9 cellular contexts compared by ENCODE assay signal in genomic region chr22:36360011-36360410, GRCh38. TPM values are rescaled to one million over a fixed set of nuclear protein-coding genes. Genes with fewer than 3 reads are reported as not detected.
A peak's percentile ranks its signal among the peaks of the same experiment; 100 is the strongest.
DNase-seq lines count a peak whose midpoint lies in the region; ATAC-seq, FAIRE-seq and TF ChIP-seq lines count a peak whose summit lies in the region.
"Had no signal": no experiment of that assay in that cellular context is flagged by ENCODE, and none has a peak within 500 bp of the region (broad histone marks: within the 10 kb centered on the region; RNA-seq: fewer than 3 reads in every experiment).

No MANE protein-coding gene starts in this region.

- peaks cover 79% of the 10 kb centered on the region for H3K4me1 Mint-ChIP-seq in mesothelial cell of epicardium

- TF ChIP-seq EP300 in HepG2 (IDR thresholded peaks at IDR 0.05; ENCODE audit: low read depth in 2 of 2, low read length in 2 of 2) (no peak), HepG2 (CRISPR knock-in tag; IDR thresholded peaks at IDR 0.05; ENCODE audit: borderline replicate concordance) (no peak), GM12878 (IDR thresholded peaks at IDR 0.05; ENCODE audit: borderline replicate concordance in 1 of 2, control insufficient read depth in 1 of 2, low read depth in 2 of 2, low read length in 2 of 2) (no peak)

- POLR2A ChIA-PET in HepG2 (lab: Yijun Ruan, JAX) (interaction anchor here (1.1 to 3.3 kb wide), 4 partner anchors 8 to 60 kb away, joined by 4 to 47 read pairs (median 14); partner anchors contain the start of gene MYH9), GM12878 (lab: Charles Lee) (interaction anchor here (0.6 to 3.4 kb wide), 3 partner anchors 10 to 120 kb away, joined by 3 to 18 read pairs (median 4); no protein-coding TSS in a partner anchor)

- WGBS in HepG2 (ENCODE audit: low lambda C conversion rate), result 84% methylated on average over 3 of the region's 3 CpGs
- 85% methylated on average over 3 of the region's 3 CpGs for WGBS in right lobe of liver (ENCODE audit: insufficient coverage, low coverage, low lambda C conversion rate, missing lambda C conversion rate)
- WGBS in GM12878 (ENCODE audit: insufficient coverage, insufficient replicate concordance, low lambda C conversion rate, missing lambda C conversion rate), result 69% methylated on average over 3 of the region's 3 CpGs

- no peak for DNase-seq in HepG2 (ENCODE audit: low spot score)
- DNase-seq in right lobe of liver, result no peak
- no peak for DNase-seq in GM12878 (ENCODE audit: low read depth, low spot score)
- no peak for DNase-seq in mesothelial cell of epicardium (ENCODE audit: low spot score in 2 of 2, unreplicated experiment in 2 of 2)
- no peak for DNase-seq in uterus
- DNase-seq in erythroblast (lab: John Stamatoyannopoulos, UW), result no peak
- DNase-seq in NAMALWA (ENCODE audit: low spot score), result no peak
- DNase-seq in stimulated activated CD4-positive, alpha-beta T cell treated with anti-CD3 and anti-CD28 coated beads, Interleukin-15, amount 100 ng/mL, for 24 hours, result no peak

- peak overlapping the region; percentile 50 for H3K27ac ChIP-seq in HepG2 (ENCODE audit: extremely low read length, insufficient read depth, low read length)
- H3K27ac ChIP-seq in right lobe of liver, result peak overlapping the region in 1 of 3 donors; percentile 5
- peak overlapping the region; percentile 9; the same call in 1 of the 2 replicates for H3K27ac ChIP-seq in GM12878 (ENCODE audit: control insufficient read depth, insufficient read depth)
- H3K27ac ChIP-seq in uterus, result peak overlapping the region; percentile 96 to 98

- H3K79me2 ChIP-seq in HepG2 (ENCODE audit: insufficient read depth, low read length) (peaks cover 93% of the 10 kb centered on the region), GM12878 (ENCODE audit: control insufficient read depth, insufficient read depth, low read length) (peaks cover 94% of the 10 kb centered on the region)

- H3K4me2 ChIP-seq in HepG2 (ENCODE audit: low read depth, low read length), result peak overlapping the region; percentile 24; the same call in 1 of the 2 replicates
- H3K4me2 ChIP-seq in GM12878 (ENCODE audit: control insufficient read depth, insufficient read depth), result 0 out of 2 replicates have a peak overlapping the region, but pooled peaks have one; percentile 20

- H3K4me1 ChIP-seq in HepG2 (ENCODE audit: insufficient read depth, low read length) (peaks cover 100% of the 10 kb centered on the region), right lobe of liver (peaks cover 4 to 86% (median 44%) of the 10 kb centered on the region in 4 donors), GM12878 (ENCODE audit: control insufficient read depth, insufficient read depth, low read length) (peaks cover 91% of the 10 kb centered on the region), uterus (peaks cover 23 to 62% of the 10 kb centered on the region in 2 donors)

- no peak for ATAC-seq in HepG2
- no peak for ATAC-seq in right lobe of liver
- ATAC-seq in GM12878, result no peak

- CTCF ChIA-PET in HepG2 (lab: Yijun Ruan, JAX; ENCODE audit: low intra/inter-chr PET ratio, low total read pairs) (no interaction called here), GM12878 (lab: Yijun Ruan, JAX) (interaction anchor here (1.1 kb wide), 1 partner anchor 112 kb away, joined by 3 read pairs; no protein-coding TSS in a partner anchor)

- no peak for TF ChIP-seq POLR2A in HepG2 (IDR thresholded peaks at IDR 0.05; ENCODE audit: insufficient read depth in 1 of 2, low read depth in 2 of 2, low read length in 2 of 2)
- TF ChIP-seq POLR2A in right lobe of liver (IDR thresholded peaks at IDR 0.05), result no peak
- TF ChIP-seq POLR2A in GM12878 (IDR thresholded peaks at IDR 0.05; ENCODE audit: low read depth, low read length), result no peak
- TF ChIP-seq POLR2A in uterus (IDR thresholded peaks at IDR 0.05), result no peak
- TF ChIP-seq POLR2A in erythroblast (IDR thresholded peaks at IDR 0.05; ENCODE audit: low read length), result no peak

- H3K4me3 ChIP-seq in HepG2 (replicated peaks in 1 of 3; ENCODE audit: insufficient read depth in 1 of 3, low read depth in 2 of 3, low read length in 3 of 3) (no peak overlapping the region; a peak in 1 of 6 replicates), right lobe of liver (no peak overlapping the region), GM12878 (no peak overlapping the region), uterus (no peak overlapping the region)

- in situ Hi-C loops in HepG2 (cut with HindIII; ENCODE audit: extremely low pct_ligation_motif_present, low pct_unique_long_range_greater_than_20kb), result no loop called here
- in situ Hi-C loops in GM12878 (cut with MboI), result no loop called here

- TF ChIP-seq RAD21 in HepG2 (CRISPR knock-in tag; IDR thresholded peaks at IDR 0.05), result no peak
- no peak for TF ChIP-seq RAD21 in GM12878 (IDR thresholded peaks at IDR 0.05; ENCODE audit: insufficient read depth, low read depth, low read length)

- H3K9me3 ChIP-seq in HepG2 (ENCODE audit: low read length) (no peaks in the 10 kb centered on the region), right lobe of liver (no peaks in the 10 kb centered on the region), GM12878 (replicated peaks; ENCODE audit: control insufficient read depth, insufficient read depth, low read length) (no peaks in the 10 kb centered on the region), uterus (no peaks in the 10 kb centered on the region)

- intact Hi-C loops in HepG2 (cut with micrococcal nuclease; ENCODE audit: unreplicated experiment), result loop anchor here (2.0 kb wide), 1 partner anchor 75 kb away; no protein-coding TSS in a partner anchor
- intact Hi-C loops in right lobe of liver (cut with DNase I), result no loop called here
- intact Hi-C loops in GM12878 (cut with micrococcal nuclease; ENCODE audit: unreplicated experiment), result no loop called here
- intact Hi-C loops in uterus (cut with DNase I; ENCODE audit: low total_unique reads), result no loop called here

- H2AFZ ChIP-seq in HepG2 (ENCODE audit: low read length) (no peak overlapping the region), GM12878 (ENCODE audit: control insufficient read depth, low read depth, low read length) (no peak overlapping the region)

- peak overlapping the region; percentile 98 for H3K27ac Mint-ChIP-seq in mesothelial cell of epicardium

- H4K20me1 ChIP-seq in HepG2 (ENCODE audit: insufficient read depth, low read length) (peaks cover 21% of the 10 kb centered on the region), GM12878 (ENCODE audit: control insufficient read depth, insufficient read depth) (peaks cover 20% of the 10 kb centered on the region)

- no peak overlapping the region for H3K9ac ChIP-seq in HepG2 (ENCODE audit: insufficient read depth, low read depth, low read length)
- H3K9ac ChIP-seq in GM12878 (ENCODE audit: control insufficient read depth, insufficient read depth, low read length), result no peak overlapping the region

- H3K27me3 Mint-ChIP-seq in mesothelial cell of epicardium (ENCODE audit: low read depth), result no peaks in the 10 kb centered on the region

- RAD21 ChIA-PET in GM12878 (lab: Charles Lee; ENCODE audit: unreplicated experiment), result interaction anchor here (1.2 to 2.2 kb wide), 5 partner anchors 18 to 31 kb away, joined by 3 to 10 read pairs (median 4); no protein-coding TSS in a partner anchor

- H3K27me3 ChIP-seq in HepG2 (ENCODE audit: control insufficient read depth in 1 of 2, insufficient read depth in 2 of 2, low read length in 2 of 2), result no peaks in the 10 kb centered on the region
- no peaks in the 10 kb centered on the region for H3K27me3 ChIP-seq in right lobe of liver
- H3K27me3 ChIP-seq in GM12878 (replicated peaks in 1 of 2; ENCODE audit: control insufficient read depth in 2 of 2, insufficient read depth in 2 of 2, low read length in 1 of 2), result no peaks in the 10 kb centered on the region
- H3K27me3 ChIP-seq in uterus, result no peaks in the 10 kb centered on the region

- BruUV-seq in HepG2 (replicated peaks; lab: Mats Ljungman, UMichigan), result no TSS peak
- no TSS peak for BruUV-seq in GM12878 (replicated peaks; lab: Mats Ljungman, UMichigan)

- peak overlapping the region; percentile 6 for H3K4me3 Mint-ChIP-seq in mesothelial cell of epicardium

- SMC1A ChIA-PET in GM12878 (lab: Charles Lee; ENCODE audit: uncharacterized antibody, unreplicated experiment), result interaction anchor here (0.9 to 3.4 kb wide), 7 partner anchors 10 to 111 kb away, joined by 3 to 24 read pairs (median 9); no protein-coding TSS in a partner anchor

- TF ChIP-seq CTCF in HepG2 (CRISPR knock-in tag; IDR thresholded peaks at IDR 0.05) (no peak), right lobe of liver (IDR thresholded peaks at IDR 0.05) (no peak), GM12878 (IDR thresholded peaks at IDR 0.05 in 2 of 3, conservative IDR thresholded peaks at IDR 0.05 in 1 of 3; ENCODE audit: control insufficient read depth in 2 of 3, extremely low read depth in 1 of 3, insufficient read depth in 1 of 3, low read depth in 3 of 3, low read length in 3 of 3) (no peak), mesothelial cell of epicardium (IDR thresholded peaks at IDR 0.05; ENCODE audit: unreplicated experiment) (no peak), uterus (IDR thresholded peaks at IDR 0.05) (no peak)

- peaks cover 3% of the 10 kb centered on the region for H3K36me3 Mint-ChIP-seq in mesothelial cell of epicardium

- H3K36me3 ChIP-seq in HepG2 (replicated peaks in 1 of 2; ENCODE audit: control insufficient read depth in 1 of 2, insufficient read depth in 2 of 2, low read length in 2 of 2) (peaks cover 0 to 7% of the 10 kb centered on the region in 2 experiments; a peak in 2 of 5 replicates), right lobe of liver (no peaks in the 10 kb centered on the region), GM12878 (ENCODE audit: control insufficient read depth in 2 of 2, insufficient read depth in 2 of 2, low read length in 1 of 2) (peaks cover 20% of the 10 kb centered on the region in 2 experiments; a peak in 3 of 4 replicates), uterus (no peaks in the 10 kb centered on the region)

- no peaks in the 10 kb centered on the region for H3K9me3 Mint-ChIP-seq in mesothelial cell of epicardium

- FAIRE-seq in HepG2 (lab: Jason Lieb, UNC) (no peak), GM12878 (lab: Jason Lieb, UNC) (no peak)
- FAIRE-seq: islet of Langerhans had no signal

RNA-seq across cellular contexts. Expression of gene MYH9, which starts 27.8 kb away (rescaled TPM):
- total RNA-seq in HepG2 (2016; rRNA removed; fragmentation: Illumina TruSeq; extraction: Trizol) (98.5 and 125 TPM in 2 replicates), right lobe of liver (100 to 1,000 TPM; 168 to 435 (median 222) TPM), GM12878 (2014; rRNA removed) (185 and 216 TPM in 2 replicates), GM12878 (2014; rRNA removed; fragmentation: Illumina TruSeq; extraction: Trizol) (82.8 and 83.1 TPM in 2 replicates), GM12878 (2021) (497 and 525 TPM in 2 replicates), mesothelial cell of epicardium (321 to 346 TPM (median 341 TPM) in 3 replicates), uterus (1,000 to 10,000 TPM in 1 of 4 donors, 100 to 1,000 TPM in 3; 215 to 1,171 (median 400) TPM)
- total RNA-seq in HepG2 (2016; cell fraction: cytosol; rRNA removed; fragmentation: Illumina TruSeq; extraction: Trizol; ENCODE audit: low read depth), result 28.5 and 28.7 TPM in 2 replicates
- 92.9 and 102 TPM in 2 replicates for total RNA-seq in HepG2 (2016; cell fraction: insoluble cytoplasmic fraction; rRNA removed; fragmentation: Illumina TruSeq; extraction: Trizol)
- 39.3 and 47.1 TPM in 2 replicates for total RNA-seq in HepG2 (2016; cell fraction: membrane; rRNA removed; fragmentation: Illumina TruSeq; extraction: Trizol)
- total RNA-seq in HepG2 (2016; cell fraction: nucleus; rRNA removed; fragmentation: Illumina TruSeq; extraction: Trizol), result 73.0 and 81.6 TPM in 2 replicates
- polyA plus RNA-seq in HepG2 (2011; rRNA removed) (50.7 and 60.6 TPM in 2 replicates), GM12878 (2011; rRNA removed) (42.4 and 98.6 TPM in 2 replicates), GM12878 (2014; fragmentation: Illumina TruSeq; extraction: Trizol) (123 and 125 TPM in 2 replicates), GM12878 (2014; fragmentation: Nextera tagmentation; extraction: Ambion mirVana) (1 to 10 TPM; 5.1 to 8.1 TPM), GM12878 (2014; rRNA removed) (165 and 198 TPM in 2 replicates), GM12878 (2016; fragmentation: Nextera tagmentation; extraction: Ambion mirVana) (100 to 1,000 TPM; 228 to 236 TPM)
- 31.6 and 39.3 TPM in 2 replicates for polyA plus RNA-seq in HepG2 (2011; cell fraction: cytosol; rRNA removed)
- 68.4 and 91.3 TPM in 2 replicates for polyA plus RNA-seq in HepG2 (2011; cell fraction: nucleus; rRNA removed)
- polyA plus RNA-seq in HepG2 (2012), result 88.3 and 93.4 TPM in 2 replicates
- 3.6 and 4.2 TPM in 2 replicates for polyA plus RNA-seq in HepG2 (2016; cell fraction: cytosol; fragmentation: Illumina TruSeq; extraction: Trizol; ENCODE audit: low read depth)
- polyA plus RNA-seq in HepG2 (2016; cell fraction: insoluble cytoplasmic fraction; fragmentation: Illumina TruSeq; extraction: Trizol; ENCODE audit: low read depth), result 72.0 and 110 TPM in 2 replicates
- polyA plus RNA-seq in HepG2 (2016; cell fraction: membrane; fragmentation: Illumina TruSeq; extraction: Trizol; ENCODE audit: low read depth), result 8.1 and 11.6 TPM in 2 replicates
- 106 and 113 TPM in 2 replicates for polyA plus RNA-seq in HepG2 (2016; cell fraction: nucleus; fragmentation: Illumina TruSeq; extraction: Trizol; ENCODE audit: insufficient read depth, low read depth)
- polyA minus RNA-seq in HepG2 (2011; rRNA and poly(A)+ RNA removed; ENCODE audit: low replicate concordance), result 124 and 180 TPM in 2 replicates
- polyA minus RNA-seq in HepG2 (2011; cell fraction: cytosol; rRNA and poly(A)+ RNA removed), result 125 and 176 TPM in 2 replicates
- polyA minus RNA-seq in HepG2 (2011; cell fraction: nucleus; rRNA and poly(A)+ RNA removed), result 61.9 and 97.5 TPM in 2 replicates
- 209 and 215 TPM in 2 replicates for total RNA-seq in GM12878 (2013; cell fraction: nucleolus; rRNA removed)
- 79.9 TPM for polyA plus RNA-seq in GM12878 (2011; ENCODE audit: low read depth)
- 51.0 and 59.8 TPM in 2 replicates for polyA plus RNA-seq in GM12878 (2011; cell fraction: cytosol; rRNA removed)
- polyA plus RNA-seq in GM12878 (2011; cell fraction: nucleus; rRNA removed), result 91.7 and 127 TPM in 2 replicates
- 154 and 166 TPM in 2 replicates for polyA plus RNA-seq in GM12878 (2012)
- polyA minus RNA-seq in GM12878 (2011; rRNA and poly(A)+ RNA removed), result 168 and 298 TPM in 2 replicates
- polyA minus RNA-seq in GM12878 (2011; cell fraction: cytosol; rRNA and poly(A)+ RNA removed), result 91.7 and 100 TPM in 2 replicates
- 54.6 and 83.0 TPM in 2 replicates for polyA minus RNA-seq in GM12878 (2011; cell fraction: nucleus; rRNA and poly(A)+ RNA removed)
